Comparison of ENCODE assay signal across 15 cellular contexts in genomic region chr5:112628219-112628618, GRCh38.
DNase-seq lines count a peak whose midpoint lies in the region; ATAC-seq and TF ChIP-seq lines count a peak whose summit lies in the region.
"Had no signal": no experiment of that assay in that cellular context is flagged by ENCODE, and none has a peak within 500 bp of the region (broad histone marks: within the 10 kb centered on the region; RNA-seq: fewer than 3 reads in every experiment).

No MANE protein-coding gene starts in this region.

- peaks cover 37% of the 10 kb centered on the region for H3K27me3 Mint-ChIP-seq in stimulated activated memory B cell treated with anti-CD40 and anti-IgM and Interleukin-4, amounts not matched to agents 10 μg/mL and 1 μg/mL and 100 μg/mL, for 72 hours

- peak; percentile 40; the same call in 2 of the 3 replicates for ATAC-seq in RWPE2 (ENCODE audit: low read depth)
- ATAC-seq in left lobe of liver: peak; percentile 66
- ATAC-seq in stimulated activated memory B cell treated with anti-CD40 and anti-IgM and Interleukin-4, amounts not matched to agents 10 μg/mL and 1 μg/mL and 100 μg/mL, for 72 hours: no peak
- ATAC-seq: left colon, natural killer cell had no signal

- intact Hi-C loops in left ventricle myocardium inferior (cut with micrococcal nuclease): no loop called here

- no peaks in the 10 kb centered on the region for H3K4me1 Mint-ChIP-seq in stimulated activated memory B cell treated with anti-CD40 and anti-IgM and Interleukin-4, amounts not matched to agents 10 μg/mL and 1 μg/mL and 100 μg/mL, for 72 hours
- H3K4me1 Mint-ChIP-seq: natural killer cell had no signal

- H3K27ac ChIP-seq in cardiac muscle cell: peak overlapping the region; percentile 72
- no peak overlapping the region for H3K27ac ChIP-seq in left ventricle myocardium inferior (replicated peaks)
- H3K27ac ChIP-seq in RWPE2 (ENCODE audit: poor library complexity, severe bottlenecking): no peak overlapping the region
- H3K27ac ChIP-seq: epithelial cell of prostate, suprapubic skin had no signal

- H3K27me3 ChIP-seq in cardiac muscle cell (no peaks in the 10 kb centered on the region), left ventricle myocardium inferior (ENCODE audit: low read depth) (no peaks in the 10 kb centered on the region), RWPE2 (ENCODE audit: insufficient read depth, poor library complexity, severe bottlenecking) (peaks cover 6% of the 10 kb centered on the region)
- H3K27me3 ChIP-seq: suprapubic skin had no signal

- H3K4me1 ChIP-seq in cardiac muscle cell (ENCODE audit: low read depth) (peaks cover 16% of the 10 kb centered on the region), left ventricle myocardium inferior (peaks cover 12% of the 10 kb centered on the region), RWPE2 (ENCODE audit: insufficient read depth, poor library complexity, severe bottlenecking) (no peaks in the 10 kb centered on the region)
- H3K4me1 ChIP-seq: suprapubic skin had no signal

- H3K27ac Mint-ChIP-seq in stimulated activated memory B cell treated with anti-CD40 and anti-IgM and Interleukin-4, amounts not matched to agents 10 μg/mL and 1 μg/mL and 100 μg/mL, for 72 hours: no peak overlapping the region
- H3K27ac Mint-ChIP-seq: natural killer cell had no signal

- no peak overlapping the region for H3K4me3 Mint-ChIP-seq in stimulated activated memory B cell treated with anti-CD40 and anti-IgM and Interleukin-4, amounts not matched to agents 10 μg/mL and 1 μg/mL and 100 μg/mL, for 72 hours
- H3K4me3 Mint-ChIP-seq: natural killer cell had no signal

- no peaks in the 10 kb centered on the region for H3K36me3 ChIP-seq in cardiac muscle cell
- H3K36me3 ChIP-seq in left ventricle myocardium inferior: no peaks in the 10 kb centered on the region
- H3K36me3 ChIP-seq in RWPE2 (ENCODE audit: low read depth): no peaks in the 10 kb centered on the region
- H3K36me3 ChIP-seq: suprapubic skin had no signal

- DNase-seq in cardiac muscle cell (ENCODE audit: low read depth in 1 of 2, low spot score in 1 of 2): peak in 1 of 2 donors; percentile 70
- DNase-seq in left ventricle myocardium inferior: no peak
- no peak for DNase-seq in RWPE2 (ENCODE audit: low spot score)
- DNase-seq in left lobe of liver (ENCODE audit: low spot score): no peak
- DNase-seq in NCI-H526 (lab: John Stamatoyannopoulos, UW): no peak
- no peak for DNase-seq in epidermal melanocyte (ENCODE audit: insufficient read length, low spot score)
- no peak for DNase-seq in AG20443 (ENCODE audit: low spot score)
- DNase-seq: activated naive CD4-positive, alpha-beta T cell treated with anti-CD3 and anti-CD28 coated beads, Interleukin-2, amount 50 U/mL, for 16 hours; caudate nucleus; left colon; natural killer cell; NCI-H146 had no signal

- H3K4me3 ChIP-seq in cardiac muscle cell (no peak overlapping the region), left ventricle myocardium inferior (no peak overlapping the region), RWPE2 (ENCODE audit: severe bottlenecking) (no peak overlapping the region)
- H3K4me3 ChIP-seq: suprapubic skin had no signal

- peaks cover 6% of the 10 kb centered on the region for H3K9me3 Mint-ChIP-seq in stimulated activated memory B cell treated with anti-CD40 and anti-IgM and Interleukin-4, amounts not matched to agents 10 μg/mL and 1 μg/mL and 100 μg/mL, for 72 hours
- H3K9me3 Mint-ChIP-seq: natural killer cell had no signal

- H3K9me3 ChIP-seq in cardiac muscle cell (ENCODE audit: low read depth) (no peaks in the 10 kb centered on the region), left ventricle myocardium inferior (replicated peaks) (peaks cover 6% of the 10 kb centered on the region), RWPE2 (ENCODE audit: severe bottlenecking) (no peaks in the 10 kb centered on the region)
- H3K9me3 ChIP-seq: suprapubic skin had no signal

- no peak for TF ChIP-seq CTCF in cardiac muscle cell (IDR thresholded peaks at IDR 0.05; ENCODE audit: low read depth, low read length)
- TF ChIP-seq CTCF in left ventricle myocardium inferior (IDR thresholded peaks at IDR 0.05; ENCODE audit: borderline replicate concordance): no peak
- no peak for TF ChIP-seq CTCF in RWPE2 (IDR thresholded peaks at IDR 0.05; ENCODE audit: poor library complexity, severe bottlenecking)

- H3K36me3 Mint-ChIP-seq in stimulated activated memory B cell treated with anti-CD40 and anti-IgM and Interleukin-4, amounts not matched to agents 10 μg/mL and 1 μg/mL and 100 μg/mL, for 72 hours: peaks cover 4% of the 10 kb centered on the region
- H3K36me3 Mint-ChIP-seq: natural killer cell had no signal
